In the genomic region with DNA sequence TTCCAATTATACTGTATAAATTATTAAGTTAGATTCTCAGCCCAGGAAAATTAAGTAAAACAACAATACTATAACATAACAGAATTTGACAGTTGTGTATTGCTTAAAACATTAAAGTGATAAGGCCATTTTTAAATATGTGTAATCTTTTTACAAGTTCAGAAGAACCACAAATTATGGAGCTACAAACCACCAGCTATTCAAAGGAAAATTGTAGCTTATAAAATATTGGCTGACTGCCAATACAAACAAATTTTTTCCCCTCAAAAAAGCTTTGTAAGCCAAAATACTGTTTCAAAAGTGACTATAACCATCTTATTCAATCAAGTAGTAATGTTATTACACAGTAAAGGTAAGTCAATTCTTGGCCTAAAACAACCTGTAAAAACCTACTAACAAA, we compare ENCODE assay signal across 19 cellular contexts. TPM values are rescaled to one million over a fixed set of nuclear protein-coding genes. Genes with fewer than 3 reads are reported as not detected.
DNase-seq lines count a peak whose midpoint lies in the region; ATAC-seq and TF ChIP-seq lines count a peak whose summit lies in the region.
"Had no signal": no experiment of that assay in that cellular context is flagged by ENCODE, and none has a peak within 500 bp of the region (broad histone marks: within the 10 kb centered on the region; RNA-seq: fewer than 3 reads in every experiment).

No MANE protein-coding gene starts in this region.

- no peaks in the 10 kb centered on the region for H3K27me3 ChIP-seq in esophagus muscularis mucosa
- H3K27me3 ChIP-seq: left lung had no signal

- POLR2A ChIA-PET in GM10248 (lab: Yijun Ruan, JAX): interaction anchor here (0.7 kb wide), 1 partner anchor 1078 kb away, joined by 3 read pairs; no protein-coding TSS in a partner anchor

- TF ChIP-seq CTCF in astrocyte of the cerebellum (IDR thresholded peaks at IDR 0.05; ENCODE audit: low read depth, low read length, missing control alignments) (no peak), GM10248 (IDR thresholded peaks at IDR 0.05; ENCODE audit: control extremely low read depth, extremely low read depth, low read depth, missing control alignments) (no peak), esophagus muscularis mucosa (IDR thresholded peaks at IDR 0.05) (no peak)

- in situ Hi-C loops in astrocyte of the cerebellum (cut with HindIII; ENCODE audit: low sequenced_read_pairs): no loop called here

- CTCF ChIA-PET in GM10248 (lab: Yijun Ruan, JAX): interaction anchor here (1.0 to 4.9 kb wide), 4 partner anchors 10 to 103 kb away, joined by 3 to 25 read pairs (median 3); no protein-coding TSS in a partner anchor

- H3K4me3 ChIP-seq in Jurkat, Clone E6-1 (ENCODE audit: low read length): no peak overlapping the region
- H3K4me3 ChIP-seq in astrocyte of the cerebellum (ENCODE audit: low read depth, low read length): no peak overlapping the region
- no peak overlapping the region for H3K4me3 ChIP-seq in esophagus muscularis mucosa
- H3K4me3 ChIP-seq: HAP-1, left lung had no signal

- no peak for TF ChIP-seq EP300 in esophagus muscularis mucosa (IDR thresholded peaks at IDR 0.05)

- H3K4me1 ChIP-seq in esophagus muscularis mucosa: no peaks in the 10 kb centered on the region
- H3K4me1 ChIP-seq: Caco-2, left lung had no signal

- no peak overlapping the region for H3K27ac ChIP-seq in esophagus muscularis mucosa (replicated peaks in 1 of 4)
- H3K27ac ChIP-seq: left lung, RWPE1 had no signal

- H3K9me3 ChIP-seq in esophagus muscularis mucosa: no peaks in the 10 kb centered on the region
- H3K9me3 ChIP-seq: Caco-2, HAP-1, left lung had no signal

- DNase-seq in Jurkat, Clone E6-1 (ENCODE audit: low read depth, low spot score): peak; percentile 46
- DNase-seq in NCI-H2227 (lab: John Stamatoyannopoulos, UW; ENCODE audit: unreplicated experiment) (peak; percentile 53), astrocyte of the cerebellum (ENCODE audit: low read depth) (peak; percentile 32), lung microvascular endothelial cell (ENCODE audit: low read depth in 2 of 2) (peak; percentile 12 to 69), GM10248 (ENCODE audit: extremely low spot score) (no peak), esophagus muscularis mucosa (ENCODE audit: extremely low spot score) (no peak)
- DNase-seq: activated CD4-positive, alpha-beta T cell treated with anti-CD3 and anti-CD28 coated beads for 48 hours; activated effector memory CD4-positive, alpha-beta T cell treated with Interleukin-2 at 50 U/mL for 16 hours; AML-193; Caco-2; head of caudate nucleus; left lung; occipital lobe; substantia nigra had no signal

- no peak for TF ChIP-seq POLR2A in esophagus muscularis mucosa (IDR thresholded peaks at IDR 0.05; ENCODE audit: low read depth)

- intact Hi-C loops in esophagus muscularis mucosa (cut with DNase I): no loop called here

- H3K36me3 ChIP-seq in esophagus muscularis mucosa: no peaks in the 10 kb centered on the region
- H3K36me3 ChIP-seq: HAP-1, left lung had no signal

- ATAC-seq in HG03025 (IDR thresholded peaks at IDR 0.05; ENCODE audit: low FRiP score, unreplicated experiment) (no peak), HG03571 (IDR thresholded peaks at IDR 0.05; ENCODE audit: unreplicated experiment) (no peak)
- ATAC-seq: esophagus mucosa, left lung had no signal

RNA-seq across cellular contexts. Expression of a gene that starts 21.9 kb away (rescaled TPM):
- polyA plus RNA-seq in Jurkat, Clone E6-1 (2012; ENCODE audit: insufficient read depth, insufficient read length): 73.3 TPM
- 4.8 and 7.7 TPM in 2 replicates for total RNA-seq in lung microvascular endothelial cell
- total RNA-seq in esophagus muscularis mucosa: 10 to 100 TPM; 11.2 to 20.6 (median 14.5) TPM

Comparison
In these comparisons a context has a peak if more than half of its experiments do, and no peak if none do; other contexts are left out.
1. DNase-seq: peak in Jurkat, Clone E6-1 (single experiment), NCI-H2227 (single experiment), astrocyte of the cerebellum (single experiment) and lung microvascular endothelial cell (2 of 2); none in GM10248 (single experiment) and esophagus muscularis mucosa (single experiment).